In the genomic region with DNA sequence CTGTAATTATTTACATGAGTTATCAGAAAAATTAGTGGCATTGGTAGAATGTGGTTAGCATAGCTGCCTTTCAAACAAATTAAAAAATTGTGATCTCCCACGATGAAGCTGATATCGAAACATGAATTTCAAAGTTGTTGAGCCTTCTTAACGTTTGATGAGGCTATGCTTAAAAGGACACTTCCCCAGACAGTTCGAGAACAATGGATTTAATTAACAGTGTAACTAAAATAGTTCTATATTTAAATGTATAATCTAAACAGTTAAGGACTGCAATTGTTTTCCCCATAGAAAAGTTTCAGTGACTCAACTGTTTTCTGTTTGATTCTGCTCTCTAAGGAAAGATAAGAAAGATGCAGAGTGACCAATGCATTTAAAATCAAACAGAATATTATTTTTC, we compare ENCODE assay signal across 12 cellular contexts. TPM values are rescaled to one million over a fixed set of nuclear protein-coding genes. Genes with fewer than 3 reads are reported as not detected.
A peak's percentile ranks its signal among the peaks of the same experiment; 100 is the strongest.
DNase-seq lines count a peak whose midpoint lies in the region; ATAC-seq and TF ChIP-seq lines count a peak whose summit lies in the region.
"Had no signal": no experiment of that assay in that cellular context is flagged by ENCODE, and none has a peak within 500 bp of the region (broad histone marks: within the 10 kb centered on the region; RNA-seq: fewer than 3 reads in every experiment).

No MANE protein-coding gene starts in this region.

- no peak overlapping the region for H3K18ac ChIP-seq in H9 (ENCODE audit: insufficient read length, low read depth, low read length)

- H3K23ac ChIP-seq in H9 (ENCODE audit: insufficient read length, low read depth, low read length) = no peak overlapping the region

- no peak overlapping the region for H3K4me2 ChIP-seq in H9 (ENCODE audit: insufficient read depth, insufficient read length, low read length)

- no peaks in the 10 kb centered on the region for H3K36me3 ChIP-seq in neutrophil
- H3K36me3 ChIP-seq in mucosa of descending colon (ENCODE audit: low read depth) = no peaks in the 10 kb centered on the region

- TF ChIP-seq CTCF in coronary artery (IDR thresholded peaks at IDR 0.05) (no peak), neutrophil (IDR thresholded peaks at IDR 0.05) (no peak), H9 (conservative IDR thresholded peaks at IDR 0.05) (no peak), mucosa of descending colon (IDR thresholded peaks at IDR 0.05) (no peak)

- no peaks in the 10 kb centered on the region for H3K9me3 Mint-ChIP-seq in H9
- H3K9me3 Mint-ChIP-seq: nephron progenitor cell had no signal

- intact Hi-C loops in mucosa of descending colon (cut with DNase I, micrococcal nuclease) = no loop called here

- no peak overlapping the region for H2AFZ ChIP-seq in H9 (ENCODE audit: low read length)

- H3K4ac ChIP-seq in H9 (ENCODE audit: low read depth, low read length) = no peak overlapping the region

- H3K79me2 ChIP-seq in H9 (ENCODE audit: insufficient read depth, low read length) = no peaks in the 10 kb centered on the region

- no peak overlapping the region for H3K27ac Mint-ChIP-seq in H9
- H3K27ac Mint-ChIP-seq: nephron progenitor cell had no signal

- no peak overlapping the region for H3K14ac ChIP-seq in H9 (ENCODE audit: insufficient read depth, low read length)

- H2BK5ac ChIP-seq in H9 (ENCODE audit: insufficient read length, low read length) = no peak overlapping the region

- H3K9me3 ChIP-seq in neutrophil (no peaks in the 10 kb centered on the region), H9 (ENCODE audit: control insufficient read depth, low read depth, low read length) (no peaks in the 10 kb centered on the region), mucosa of descending colon (no peaks in the 10 kb centered on the region)

- in situ Hi-C loops in KBM-7 (cut with MboI; ENCODE audit: low pct_unique_long_range_greater_than_20kb, low sequenced_read_pairs) = no loop called here

- no peak overlapping the region for H2AK5ac ChIP-seq in H9 (ENCODE audit: insufficient read length, low read length)

- no peak overlapping the region for H2BK12ac ChIP-seq in H9 (ENCODE audit: insufficient read length, low read depth, low read length)

- no peak overlapping the region for H3K56ac ChIP-seq in H9 (ENCODE audit: insufficient read length, low read depth, low read length)

- H3K27me3 ChIP-seq in neutrophil = no peaks in the 10 kb centered on the region
- H3K27me3 ChIP-seq in H9 (ENCODE audit: insufficient read depth, low read length) = no peaks in the 10 kb centered on the region

- DNase-seq in CD1c-positive myeloid dendritic cell (ENCODE audit: extremely low spot score) = peak; percentile 10
- DNase-seq in KBM-7 = peak; percentile 64
- DNase-seq in coronary artery (ENCODE audit: low spot score) = no peak
- DNase-seq in H9 = no peak
- DNase-seq in mucosa of descending colon = no peak
- no peak for DNase-seq in NCI-H2029 treated with DMSO at 0.1 percent for 48 hours (lab: John Stamatoyannopoulos, UW)
- no peak for DNase-seq in SW480 (ENCODE audit: low spot score)
- DNase-seq: activated effector memory CD4-positive, alpha-beta T cell treated with Interleukin-2 at 50 U/mL for 16 hours; NCI-H187 treated with DMSO at 0.1 percent for 48 hours; nephron progenitor cell had no signal

- no peak overlapping the region for H2BK120ac ChIP-seq in H9 (ENCODE audit: low read depth, low read length, poor library complexity, severe bottlenecking)

- no peak overlapping the region for H2BK20ac ChIP-seq in H9 (ENCODE audit: low read depth, low read length, poor library complexity, severe bottlenecking)

- peak overlapping the region; percentile 12 to 67 for H3K27ac ChIP-seq in coronary artery
- peak overlapping the region; percentile 92 for H3K27ac ChIP-seq in neutrophil
- H3K27ac ChIP-seq in H9 (ENCODE audit: insufficient read length, low read depth, low read length) = no peak overlapping the region

- no peaks in the 10 kb centered on the region for H3K27me3 Mint-ChIP-seq in H9 (ENCODE audit: low read depth)

- no peak overlapping the region for H3T11ph ChIP-seq in H9 (ENCODE audit: low read length)

- no peaks in the 10 kb centered on the region for H4K20me1 ChIP-seq in H9 (ENCODE audit: control insufficient read depth, insufficient read depth, insufficient read length)

- H2BK15ac ChIP-seq in H9 (ENCODE audit: low read depth, low read length) = no peak overlapping the region

- no peak overlapping the region for H4K5ac ChIP-seq in H9 (ENCODE audit: insufficient read length, low read depth, low read length)

- no peaks in the 10 kb centered on the region for H3K23me2 ChIP-seq in H9 (ENCODE audit: insufficient read length, low read depth, low read length, poor library complexity, severe bottlenecking)

- H3K79me1 ChIP-seq in H9 (ENCODE audit: insufficient read depth, low read depth, low read length, poor library complexity, severe bottlenecking) = no peaks in the 10 kb centered on the region

- H3K4me3 Mint-ChIP-seq in H9 = no peak overlapping the region
- H3K4me3 Mint-ChIP-seq: nephron progenitor cell had no signal

- H3K4me3 ChIP-seq in coronary artery = peak overlapping the region; percentile 67
- H3K4me3 ChIP-seq in neutrophil (ENCODE audit: low read depth in 1 of 2, low read length in 1 of 2) = peak overlapping the region; percentile 61 to 65
- H3K4me3 ChIP-seq in mucosa of descending colon = no peak overlapping the region

- H3K9ac ChIP-seq in H9 (ENCODE audit: extremely low read depth, insufficient read length, low read length) = no peak overlapping the region

- H4K8ac ChIP-seq in H9 (replicated peaks; ENCODE audit: insufficient read length, low read depth, low read length) = no peak overlapping the region

- no peaks in the 10 kb centered on the region for H3K36me3 Mint-ChIP-seq in H9 (ENCODE audit: insufficient read depth in 1 of 3, low read depth in 3 of 3)

- no CpG with 5 or more reads among the region's 4 CpGs for WGBS in H9 (ENCODE audit: extremely low coverage, insufficient read length, low lambda C conversion rate)

- H3K4me1 Mint-ChIP-seq in H9 = peaks cover 20 to 23% of the 10 kb centered on the region in 2 experiments

- no peak overlapping the region for H4K91ac ChIP-seq in H9 (ENCODE audit: insufficient read length, low read depth, low read length)

- H3K4me1 ChIP-seq in neutrophil (ENCODE audit: control insufficient read depth in 1 of 2, insufficient read depth in 1 of 2, low read depth in 1 of 2, low read length in 1 of 2) (peaks cover 8 to 36% of the 10 kb centered on the region in 2 experiments), H9 (ENCODE audit: insufficient read depth, low read length) (no peaks in the 10 kb centered on the region; the same call in 1 of the 2 replicates), mucosa of descending colon (ENCODE audit: low read depth) (no peaks in the 10 kb centered on the region)

- no peak for ATAC-seq in mucosa of descending colon

RNA-seq across cellular contexts. Expression of gene CLEC2B, which starts 1.6 kb away (rescaled TPM):
- not detected in 2 replicates for total RNA-seq in H9 (2021)
- 1 to 10 TPM; 3.5 to 7.3 (median 6.5) TPM for total RNA-seq in mucosa of descending colon
- total RNA-seq: epithelial cell of proximal tubule had no signal

RNA-seq across cellular contexts. Expression of gene KLRF2, which starts 13.8 kb away (rescaled TPM):
- total RNA-seq in H9 (2021) (not detected in 2 replicates), mucosa of descending colon (under 1 TPM in 1 of 3 donors, not detected in 2; 0.43 TPM)
- total RNA-seq: epithelial cell of proximal tubule had no signal

RNA-seq across cellular contexts. Expression of gene KLRF1, which starts 40.2 kb away (rescaled TPM):
- total RNA-seq in H9 (2021) (not detected in 2 replicates), mucosa of descending colon (under 1 TPM; 0.55 to 0.73 (median 0.58) TPM)
- total RNA-seq: epithelial cell of proximal tubule had no signal

Comparison
In these comparisons a context has a peak if more than half of its experiments do, and no peak if none do; other contexts are left out.
1. DNase-seq: peak in CD1c-positive myeloid dendritic cell (single experiment) and KBM-7 (single experiment); none in coronary artery (single experiment), H9 (single experiment), mucosa of descending colon (0 of 3), NCI-H2029 treated with DMSO at 0.1 percent for 48 hours (single experiment) and SW480 (single experiment).